In the genomic region with DNA sequence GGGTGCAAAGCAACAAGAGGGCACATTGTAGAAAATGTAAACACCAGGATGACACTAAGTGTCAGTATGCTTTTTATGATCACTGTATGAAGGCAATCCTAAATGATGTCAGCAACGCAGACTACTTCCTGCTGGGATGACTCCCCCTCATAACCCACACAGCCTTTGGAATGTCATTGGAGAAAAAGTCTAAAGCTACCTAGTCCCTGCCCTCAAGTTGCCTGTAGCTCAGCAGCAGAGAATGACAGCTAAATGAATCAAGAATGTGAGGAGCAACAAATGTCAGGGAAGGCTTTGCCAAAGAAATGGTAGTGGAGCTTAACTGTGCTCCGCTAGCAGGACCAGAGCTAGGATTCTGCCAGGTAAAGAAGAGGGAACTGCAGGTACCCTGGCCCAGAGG, we compare ENCODE assay signal across 19 cellular contexts.
DNase-seq lines count a peak whose midpoint lies in the region; ATAC-seq and TF ChIP-seq lines count a peak whose summit lies in the region.
"Had no signal": no experiment of that assay in that cellular context is flagged by ENCODE, and none has a peak within 500 bp of the region (broad histone marks: within the 10 kb centered on the region; RNA-seq: fewer than 3 reads in every experiment).

No MANE protein-coding gene starts in this region.

- H3K36me3 ChIP-seq in mucosa of descending colon (ENCODE audit: low read depth) = no peaks in the 10 kb centered on the region
- H3K36me3 ChIP-seq in aorta (ENCODE audit: control insufficient read depth in 1 of 2, insufficient read depth in 2 of 2, low read length in 1 of 2) = no peaks in the 10 kb centered on the region
- H3K36me3 ChIP-seq in neural progenitor cell = no peaks in the 10 kb centered on the region
- H3K36me3 ChIP-seq in prostate gland = no peaks in the 10 kb centered on the region
- H3K36me3 ChIP-seq: tibial nerve had no signal

- no peaks in the 10 kb centered on the region for H3K36me3 Mint-ChIP-seq in neural progenitor cell
- H3K36me3 Mint-ChIP-seq: CD8-positive, alpha-beta T cell had no signal

- H3F3A ChIP-seq in neural progenitor cell (ENCODE audit: low read depth) = no peaks in the 10 kb centered on the region

- H3K27me3 Mint-ChIP-seq in neural progenitor cell (ENCODE audit: insufficient read depth, low read depth) = peaks cover 9% of the 10 kb centered on the region
- H3K27me3 Mint-ChIP-seq: naive B cell had no signal

- ATAC-seq in mucosa of descending colon (peak; percentile 70), aorta (ENCODE audit: low FRiP score) (no peak)
- ATAC-seq: activated CD4-positive, CD25-positive, alpha-beta regulatory T cell treated with anti-CD3 and anti-CD28 coated beads, Interleukin-2, amount 50 U/mL, for 24 hours; activated T-cell treated with anti-CD3 and anti-CD28 coated beads, Interleukin-2, amount 50 U/mL, for 4 hours; CD8-positive, alpha-beta T cell; stimulated activated naive CD8-positive, alpha-beta T cell treated with anti-CD3 and anti-CD28 coated beads, Interleukin-15, Interleukin-2, amounts not matched to agents 100 U/mL and 50 U/mL, for 24 hours had no signal

- no peak overlapping the region for H3K4me2 ChIP-seq in neural progenitor cell

- H3K4me3 ChIP-seq in mucosa of descending colon (no peak overlapping the region), aorta (ENCODE audit: low read length in 2 of 2) (no peak overlapping the region), neural progenitor cell (no peak overlapping the region), prostate gland (no peak overlapping the region)
- H3K4me3 ChIP-seq: tibial nerve had no signal

- no peaks in the 10 kb centered on the region for H3K79me2 ChIP-seq in neural progenitor cell (ENCODE audit: low read depth)

- peaks cover 16% of the 10 kb centered on the region for H3K4me1 Mint-ChIP-seq in neural progenitor cell

- no peak overlapping the region for H3K27ac Mint-ChIP-seq in neural progenitor cell
- H3K27ac Mint-ChIP-seq: CD8-positive, alpha-beta T cell had no signal

- H3K27ac ChIP-seq in epithelial cell of prostate = peak overlapping the region; percentile 83
- no peak overlapping the region for H3K27ac ChIP-seq in aorta (ENCODE audit: low read depth in 1 of 2, low read length in 2 of 2)
- no peak overlapping the region for H3K27ac ChIP-seq in neural progenitor cell
- H3K27ac ChIP-seq in prostate gland = no peak overlapping the region
- H3K27ac ChIP-seq: tibial nerve had no signal

- H3K4me3 Mint-ChIP-seq in neural progenitor cell = no peak overlapping the region
- H3K4me3 Mint-ChIP-seq: activated T-cell treated with anti-CD3 and anti-CD28 coated beads, Interleukin-2, amount 50 U/mL, for 4 hours; CD8-positive, alpha-beta T cell; naive B cell had no signal

- TF ChIP-seq POLR2A in prostate gland (IDR thresholded peaks at IDR 0.05) = no peak

- 89 to 95% methylated on average over 2 of the region's 2 CpGs for WGBS in aorta, 2 donors
- WGBS in prostate gland = 88% methylated on average over 2 of the region's 2 CpGs

- no peaks in the 10 kb centered on the region for H3K9me3 ChIP-seq in mucosa of descending colon
- no peaks in the 10 kb centered on the region for H3K9me3 ChIP-seq in aorta (ENCODE audit: control insufficient read depth, low read length)
- H3K9me3 ChIP-seq in neural progenitor cell (ENCODE audit: low read depth) = no peaks in the 10 kb centered on the region
- no peaks in the 10 kb centered on the region for H3K9me3 ChIP-seq in prostate gland
- H3K9me3 ChIP-seq: tibial nerve had no signal

- H3K27me3 ChIP-seq in aorta (ENCODE audit: control insufficient read depth in 1 of 2, insufficient read depth in 2 of 2, low read length in 1 of 2) (peaks cover 0 to 3% of the 10 kb centered on the region in 2 donors), neural progenitor cell (no peaks in the 10 kb centered on the region), prostate gland (replicated peaks; ENCODE audit: insufficient read depth) (no peaks in the 10 kb centered on the region)
- H3K27me3 ChIP-seq: tibial nerve had no signal

- no peaks in the 10 kb centered on the region for H4K20me1 ChIP-seq in neural progenitor cell (ENCODE audit: low read depth)

- no peak overlapping the region for H2AFZ ChIP-seq in neural progenitor cell (replicated peaks)

- H3K9ac ChIP-seq in neural progenitor cell = no peak overlapping the region

- peaks cover 2% of the 10 kb centered on the region for H3K9me3 Mint-ChIP-seq in neural progenitor cell
- H3K9me3 Mint-ChIP-seq: activated T-cell treated with anti-CD3 and anti-CD28 coated beads, Interleukin-2, amount 50 U/mL, for 4 hours; CD8-positive, alpha-beta T cell had no signal

- intact Hi-C loops in mucosa of descending colon (cut with DNase I, micrococcal nuclease) (no loop called here), aorta (cut with DNase I) (no loop called here), prostate gland (cut with DNase I) (no loop called here)

- H3K4me1 ChIP-seq in mucosa of descending colon (ENCODE audit: low read depth) (no peaks in the 10 kb centered on the region), aorta (ENCODE audit: control insufficient read depth in 1 of 2, insufficient read depth in 2 of 2, low read length in 2 of 2) (no peaks in the 10 kb centered on the region), neural progenitor cell (peaks cover 9% of the 10 kb centered on the region), prostate gland (replicated peaks) (no peaks in the 10 kb centered on the region)
- H3K4me1 ChIP-seq: tibial nerve had no signal

- peak; percentile 44 for DNase-seq in Daoy (ENCODE audit: low read depth)
- DNase-seq in NCI-H226 = peak; percentile 47
- no peak for DNase-seq in epithelial cell of prostate (ENCODE audit: low read depth, low spot score)
- DNase-seq in mucosa of descending colon = no peak
- DNase-seq in aorta = no peak
- DNase-seq in cortex of kidney (lab: John Stamatoyannopoulos, UW) = no peak
- DNase-seq in neural progenitor cell (ENCODE audit: low spot score) = no peak
- DNase-seq in prostate gland (ENCODE audit: low spot score) = no peak
- DNase-seq: activated naive CD4-positive, alpha-beta T cell treated with anti-CD3 and anti-CD28 coated beads, Interleukin-2, amount 50 U/mL, for 16 hours; activated T-cell treated with anti-CD3 and anti-CD28 coated beads, Interleukin-2, amount 50 U/mL, for 4 hours; CD8-positive, alpha-beta T cell; hypothalamus; islet precursor cell; naive B cell; NCI-H1105 treated with DMSO at 0.1 percent for 48 hours; NCI-H524; stimulated activated naive CD8-positive, alpha-beta T cell treated with anti-CD3 and anti-CD28 coated beads, Interleukin-15, Interleukin-2, amounts not matched to agents 100 U/mL and 50 U/mL, for 24 hours had no signal

- TF ChIP-seq CTCF in mucosa of descending colon (IDR thresholded peaks at IDR 0.05) (no peak), neural progenitor cell (IDR thresholded peaks at IDR 0.05) (no peak), prostate gland (IDR thresholded peaks at IDR 0.05) (no peak)

Comparison
In these comparisons a context has a peak if more than half of its experiments do, and no peak if none do; other contexts are left out.
1. DNase-seq: peak in Daoy (single experiment) and NCI-H226 (single experiment); none in epithelial cell of prostate (single experiment), mucosa of descending colon (0 of 3), aorta (0 of 2), cortex of kidney (single experiment), neural progenitor cell (single experiment) and prostate gland (single experiment).